In genomic region chr10:69570050-69570816, GRCh38 we compare ENCODE assay signal across 23 cellular contexts. TPM values are rescaled to one million over a fixed set of nuclear protein-coding genes. Genes with fewer than 3 reads are reported as not detected.
"Had no signal": no experiment of that assay in that cellular context is flagged by ENCODE, and none has a peak within 500 bp of the region (broad histone marks: within the 10 kb centered on the region; RNA-seq: fewer than 3 reads in every experiment).

No MANE protein-coding gene starts in this region.

- H3K36me3 ChIP-seq: breast epithelium, colonic mucosa, esophagus squamous epithelium, gastroesophageal sphincter, left lung, thyroid gland had no signal

- H3K9me3 ChIP-seq: breast epithelium, colonic mucosa, esophagus squamous epithelium, gastroesophageal sphincter, left lung, thyroid gland had no signal

- H3K4me1 ChIP-seq: breast epithelium, colonic mucosa had no signal

- H3K27ac ChIP-seq: breast epithelium, colonic mucosa, esophagus squamous epithelium, gastroesophageal sphincter, left lung, thyroid gland had no signal

- H3K27ac Mint-ChIP-seq: activated B cell treated with CpG ODN at 0.5 μM for 24 hours; activated naive CD8-positive, alpha-beta T cell treated with anti-CD3 and anti-CD28 coated beads for 36 hours; activated T-helper 1 cell treated with anti-CD3 and anti-CD28 coated beads, Interleukin-12 subunit alpha, Interleukin-12 subunit beta, Interleukin-2, Interleukin-4 antibody, amounts not matched to agents 30 ng/mL and 10 ng/mL and 1 ng/mL, durations not matched to agents 14 hours and 24 hours and 36 hours; stimulated activated naive CD8-positive, alpha-beta T cell treated with anti-CD3 and anti-CD28 coated beads, Interleukin-15, Interleukin-2, amounts not matched to agents 100 ng/mL and 50 ng/mL, for 24 hours had no signal

- H3K4me3 Mint-ChIP-seq: activated B cell treated with CpG ODN at 0.5 μM for 24 hours; activated naive CD8-positive, alpha-beta T cell treated with anti-CD3 and anti-CD28 coated beads for 36 hours; activated T-helper 1 cell treated with anti-CD3 and anti-CD28 coated beads, Interleukin-12 subunit alpha, Interleukin-12 subunit beta, Interleukin-2, Interleukin-4 antibody, amounts not matched to agents 30 ng/mL and 10 ng/mL and 1 ng/mL, durations not matched to agents 14 hours and 24 hours and 36 hours; stimulated activated naive CD8-positive, alpha-beta T cell treated with anti-CD3 and anti-CD28 coated beads, Interleukin-15, Interleukin-2, amounts not matched to agents 100 ng/mL and 50 ng/mL, for 24 hours had no signal

- ATAC-seq: gastroesophageal sphincter, left lung, SK-N-SH treated with all-trans-retinoic acid at 6 μM for 48 hours had no signal

- H3K4me3 ChIP-seq: breast epithelium, colonic mucosa, esophagus squamous epithelium, gastroesophageal sphincter, left lung, lung, thyroid gland had no signal

- H3K9me3 Mint-ChIP-seq: activated B cell treated with CpG ODN at 0.5 μM for 24 hours; activated naive CD8-positive, alpha-beta T cell treated with anti-CD3 and anti-CD28 coated beads for 36 hours; activated T-helper 1 cell treated with anti-CD3 and anti-CD28 coated beads, Interleukin-12 subunit alpha, Interleukin-12 subunit beta, Interleukin-2, Interleukin-4 antibody, amounts not matched to agents 30 ng/mL and 10 ng/mL and 1 ng/mL, durations not matched to agents 14 hours and 24 hours and 36 hours; stimulated activated naive CD8-positive, alpha-beta T cell treated with anti-CD3 and anti-CD28 coated beads, Interleukin-15, Interleukin-2, amounts not matched to agents 100 ng/mL and 50 ng/mL, for 24 hours had no signal

- DNase-seq: activated B cell treated with CpG ODN at 0.5 μM for 24 hours; activated CD4-positive, alpha-beta T cell treated with anti-CD3 and anti-CD28 coated beads for 4 hours; activated CD4-positive, alpha-beta T cell treated with anti-CD3 and anti-CD28 coated beads, Interleukin-2, amount 50 U/mL, for 48 hours; activated naive CD8-positive, alpha-beta T cell treated with anti-CD3 and anti-CD28 coated beads for 36 hours; colonic mucosa; esophagus squamous epithelium; head of caudate nucleus; kidney glomerular epithelial cell; left lung; naive B cell; stimulated activated CD4-positive, alpha-beta T cell treated with anti-CD3 and anti-CD28 coated beads, Interleukin-4, amount 100 ng/mL, for 24 hours; substantia nigra; thyroid gland had no signal

- H3K36me3 Mint-ChIP-seq: activated naive CD8-positive, alpha-beta T cell treated with anti-CD3 and anti-CD28 coated beads for 36 hours had no signal

RNA-seq across cellular contexts. Expression of gene NEUROG3, which starts 3.0 kb away (rescaled TPM):
- total RNA-seq: activated T-helper 1 cell treated with anti-CD3 and anti-CD28 coated beads, Interleukin-12 subunit alpha, Interleukin-12 subunit beta, Interleukin-2, Interleukin-4 antibody, amounts not matched to agents 30 ng/mL and 10 ng/mL and 1 ng/mL, durations not matched to agents 14 hours and 24 hours and 36 hours; astrocyte; breast epithelium; esophagus squamous epithelium; left lung; lung; mucosa of gallbladder; posterior vena cava; ureter had no signal
